ENCODE assay signal across 16 cellular contexts in genomic region chr10:28089467-28089866, GRCh38.
DNase-seq lines count a peak whose midpoint lies in the region; ATAC-seq, FAIRE-seq and TF ChIP-seq lines count a peak whose summit lies in the region.
"Had no signal": no experiment of that assay in that cellular context is flagged by ENCODE, and none has a peak within 500 bp of the region (broad histone marks: within the 10 kb centered on the region; RNA-seq: fewer than 3 reads in every experiment).

No MANE protein-coding gene starts in this region.

- peak; percentile 58 for FAIRE-seq in urothelium cell line (lab: Jason Lieb, UNC)

- POLR2A ChIA-PET in GM10248 (lab: Yijun Ruan, JAX), result no interaction called here

- H3K27me3 Mint-ChIP-seq in stimulated activated naive CD8-positive, alpha-beta T cell treated with anti-CD3 and anti-CD28 coated beads, Interleukin-15, Interleukin-2, amounts not matched to agents 100 ng/mL and 50 ng/mL, for 24 hours, result no peaks in the 10 kb centered on the region
- H3K27me3 Mint-ChIP-seq: naive B cell had no signal

- H3K4me3 Mint-ChIP-seq in stimulated activated naive CD8-positive, alpha-beta T cell treated with anti-CD3 and anti-CD28 coated beads, Interleukin-15, Interleukin-2, amounts not matched to agents 100 ng/mL and 50 ng/mL, for 24 hours, result no peak overlapping the region
- H3K4me3 Mint-ChIP-seq: endodermal cell, naive B cell had no signal

- TF ChIP-seq CTCF in WI38 (IDR thresholded peaks at IDR 0.05; ENCODE audit: low read depth, low read length), result no peak
- TF ChIP-seq CTCF in fibroblast of villous mesenchyme (IDR thresholded peaks at IDR 0.05; ENCODE audit: insufficient read depth, low read depth, low read length), result no peak
- TF ChIP-seq CTCF in GM10248 (IDR thresholded peaks at IDR 0.05; ENCODE audit: control extremely low read depth, extremely low read depth, low read depth, missing control alignments), result no peak

- no peak for ATAC-seq in stimulated activated naive CD8-positive, alpha-beta T cell treated with anti-CD3 and anti-CD28 coated beads, Interleukin-15, Interleukin-2, amounts not matched to agents 100 U/mL and 50 U/mL, for 24 hours
- ATAC-seq in GM21515 (IDR thresholded peaks at IDR 0.05; ENCODE audit: unreplicated experiment), result no peak

- CTCF ChIA-PET in GM10248 (lab: Yijun Ruan, JAX), result interaction anchor here (0.6 to 2.2 kb wide), 3 partner anchors 11 to 152 kb away, joined by 3 to 7 read pairs (median 3); no protein-coding TSS in a partner anchor

- no peak for DNase-seq in stimulated activated naive CD8-positive, alpha-beta T cell treated with anti-CD3 and anti-CD28 coated beads, Interleukin-15, Interleukin-2, amounts not matched to agents 100 U/mL and 50 U/mL, for 24 hours
- DNase-seq in fibroblast of villous mesenchyme (ENCODE audit: low read depth) (peak; percentile 43), urothelium cell line (ENCODE audit: low spot score) (peak; percentile 46), GM10248 (ENCODE audit: extremely low spot score) (no peak), NCI-H1092 treated with DMSO at 0.1 percent for 48 hours (lab: John Stamatoyannopoulos, UW) (no peak)
- DNase-seq: activated CD4-positive, alpha-beta T cell treated with anti-CD3 and anti-CD28 coated beads, Interleukin-2, amount 50 U/mL, for 48 hours; amygdala; endodermal cell; naive B cell; NCI-H1930; stimulated activated CD4-positive, alpha-beta T cell treated with anti-CD3 and anti-CD28 coated beads, Interleukin-12 subunit alpha, Interleukin-12 subunit beta, amount 100 ng/mL, for 4 hours had no signal

- peaks cover 16% of the 10 kb centered on the region for H3K4me1 Mint-ChIP-seq in stimulated activated naive CD8-positive, alpha-beta T cell treated with anti-CD3 and anti-CD28 coated beads, Interleukin-15, Interleukin-2, amounts not matched to agents 100 ng/mL and 50 ng/mL, for 24 hours (ENCODE audit: low read depth)
- H3K4me1 Mint-ChIP-seq: endodermal cell, naive B cell had no signal

- peaks cover 47% of the 10 kb centered on the region for H3K36me3 Mint-ChIP-seq in stimulated activated naive CD8-positive, alpha-beta T cell treated with anti-CD3 and anti-CD28 coated beads, Interleukin-15, Interleukin-2, amounts not matched to agents 100 ng/mL and 50 ng/mL, for 24 hours (ENCODE audit: low read depth)

- H3K4me3 ChIP-seq in WI38 (ENCODE audit: low read depth, low read length) (peak overlapping the region; percentile 27; the same call in 1 of the 2 replicates), fibroblast of villous mesenchyme (ENCODE audit: low read depth, low read length) (no peak overlapping the region)
- H3K4me3 ChIP-seq: BLaER1 treated with 17β-estradiol and CSF1 and Interleukin-3, amounts not matched to agents 10 nM and 100 nM; vagina had no signal

- peaks cover 11% of the 10 kb centered on the region for H3K9me3 Mint-ChIP-seq in stimulated activated naive CD8-positive, alpha-beta T cell treated with anti-CD3 and anti-CD28 coated beads, Interleukin-15, Interleukin-2, amounts not matched to agents 100 ng/mL and 50 ng/mL, for 24 hours

- H3K27ac Mint-ChIP-seq in stimulated activated naive CD8-positive, alpha-beta T cell treated with anti-CD3 and anti-CD28 coated beads, Interleukin-15, Interleukin-2, amounts not matched to agents 100 ng/mL and 50 ng/mL, for 24 hours, result peak overlapping the region; percentile 69
- H3K27ac Mint-ChIP-seq: endodermal cell, naive B cell had no signal

Comparison
In these comparisons a context has a peak if more than half of its experiments do, and no peak if none do; other contexts are left out.
1. DNase-seq: peak in fibroblast of villous mesenchyme (single experiment) and urothelium cell line (single experiment); none in stimulated activated naive CD8-positive, alpha-beta T cell treated with anti-CD3 and anti-CD28 coated beads, Interleukin-15, Interleukin-2, amounts not matched to agents 100 U/mL and 50 U/mL, for 24 hours (single experiment), GM10248 (single experiment) and NCI-H1092 treated with DMSO at 0.1 percent for 48 hours (single experiment).